ENCODE assay signal across 1 cellular context in genomic region chr16:3670711-3671110, GRCh38.
TF ChIP-seq lines count a peak whose summit lies in the region.

No MANE protein-coding gene starts in this region.

TF ChIP-seq in HepG2, 621 proteins besides CTCF, POLR2A, EP300 and RAD21:
- TF ChIP-seq ZNF326 (CRISPR knock-in tag; IDR thresholded peaks at IDR 0.05; ENCODE audit: borderline replicate concordance) (no peak), RFXAP (CRISPR knock-in tag; IDR thresholded peaks at IDR 0.05; ENCODE audit: borderline replicate concordance) (no peak), ZNF350 (CRISPR knock-in tag; IDR thresholded peaks at IDR 0.05; ENCODE audit: borderline replicate concordance, low read depth) (no peak), XBP1 (CRISPR knock-in tag; IDR thresholded peaks at IDR 0.05) (no peak), MAFG (CRISPR knock-in tag; IDR thresholded peaks at IDR 0.05) (no peak), ZNF333 (CRISPR knock-in tag; IDR thresholded peaks at IDR 0.05; ENCODE audit: borderline replicate concordance) (no peak), KDM3A (CRISPR knock-in tag; IDR thresholded peaks at IDR 0.05; ENCODE audit: low read depth) (no peak), HOXA5 (CRISPR knock-in tag; IDR thresholded peaks at IDR 0.05) (no peak)
TF ChIP-seq in HepG2: peak in this region for 0.
